29 cellular contexts compared by ENCODE assay signal in the genomic region with DNA sequence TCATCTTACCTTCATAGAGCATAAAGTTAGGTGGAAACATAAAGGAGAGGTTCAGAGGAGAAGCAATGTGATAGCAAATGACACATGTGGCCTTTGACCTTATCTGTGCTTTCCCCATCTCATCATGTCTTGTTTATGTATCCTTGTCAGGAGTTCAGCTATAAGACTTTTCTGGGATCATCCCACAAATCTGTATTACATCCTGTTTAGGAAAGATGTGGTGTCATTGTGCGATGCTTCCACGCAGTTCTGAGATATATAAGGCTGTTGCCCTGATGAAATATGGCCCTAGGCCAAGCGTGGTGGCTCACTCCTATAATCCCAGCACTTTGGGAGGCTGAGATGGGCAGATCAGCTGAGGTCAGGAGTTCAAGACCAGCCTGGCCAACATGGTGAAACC.
"Had no signal": no experiment of that assay in that cellular context is flagged by ENCODE, and none has a peak within 500 bp of the region (broad histone marks: within the 10 kb centered on the region; RNA-seq: fewer than 3 reads in every experiment).

No MANE protein-coding gene starts in this region.

- DNase-seq: activated B cell treated with CpG ODN at 0.5 μM for 24 hours; activated CD4-positive, alpha-beta T cell treated with anti-CD3 and anti-CD28 coated beads for 1 hour; activated CD4-positive, alpha-beta T cell treated with anti-CD3 and anti-CD28 coated beads, Interleukin-2, amount 10 ng/mL, durations not matched to agents 24 days and 14 days; activated CD4-positive, alpha-beta T cell treated with anti-CD3 and anti-CD28 coated beads, Interleukin-2, amount 50 U/mL, for 48 hours; activated CD8-positive, alpha-beta memory T cell treated with anti-CD3 and anti-CD28 coated beads, Interleukin-2, amount 10 ng/mL, durations not matched to agents 7 days and 5 days; activated gamma-delta T cell treated with Interleukin-2 at 50 U/mL for 16 hours; activated naive CD4-positive, alpha-beta T cell treated with anti-CD3 and anti-CD28 coated beads, Interleukin-2, amount 10 ng/mL, durations not matched to agents 7 days and 5 days; activated T-cell treated with anti-CD3 and anti-CD28 coated beads, Interleukin-2, amount 50 U/mL, for 4 hours; amniotic stem cell; body of pancreas; Karpas-422; MM.1S; NCI-H1105; NCI-H1436; NCI-H1694 treated with DMSO at 0.1 percent for 48 hours; NCI-H2081; NCI-H510A treated with DMSO at 0.1 percent for 48 hours; NCI-H69; NK-92 treated with Interleukin-12 subunit alpha and Interleukin-12 subunit beta, amount 100 ng/mL, for 24 hours; Peyer's patch; Right ventricle myocardium superior; SJCRH30; SK-N-SH; SW 1271; T-helper 9 cell had no signal

- H3K9me3 ChIP-seq: ascending aorta, body of pancreas, Peyer's patch, SJCRH30, SK-N-SH had no signal

- H3K4me2 ChIP-seq: SK-N-SH had no signal

- FAIRE-seq: K562 had no signal

- H3K4me3 ChIP-seq: ascending aorta, body of pancreas, K562, Peyer's patch, SJCRH30 had no signal

- H3K4me3 Mint-ChIP-seq: activated B cell treated with CpG ODN at 0.5 μM for 24 hours; activated CD4-positive, alpha-beta T cell treated with anti-CD3 and anti-CD28 coated beads, Interleukin-2, amount 10 ng/mL, durations not matched to agents 24 days and 14 days; activated CD8-positive, alpha-beta memory T cell treated with anti-CD3 and anti-CD28 coated beads, Interleukin-2, amount 10 ng/mL, durations not matched to agents 7 days and 5 days; activated naive CD4-positive, alpha-beta T cell treated with anti-CD3 and anti-CD28 coated beads, Interleukin-2, amount 10 ng/mL, durations not matched to agents 7 days and 5 days; activated T-cell treated with anti-CD3 and anti-CD28 coated beads, Interleukin-2, amount 50 U/mL, for 4 hours; T-helper 1 cell treated with Interleukin-12 subunit alpha and Interleukin-12 subunit beta and Interleukin-4 antibody, amounts not matched to agents 30 μg/mL and 1 μg/mL, for 36 hours had no signal

- H3K27ac Mint-ChIP-seq: activated B cell treated with CpG ODN at 0.5 μM for 24 hours; activated CD4-positive, alpha-beta T cell treated with anti-CD3 and anti-CD28 coated beads, Interleukin-2, amount 10 ng/mL, durations not matched to agents 24 days and 14 days; activated CD8-positive, alpha-beta memory T cell treated with anti-CD3 and anti-CD28 coated beads, Interleukin-2, amount 10 ng/mL, durations not matched to agents 7 days and 5 days; activated naive CD4-positive, alpha-beta T cell treated with anti-CD3 and anti-CD28 coated beads, Interleukin-2, amount 10 ng/mL, durations not matched to agents 7 days and 5 days; T-helper 1 cell treated with Interleukin-12 subunit alpha and Interleukin-12 subunit beta and Interleukin-4 antibody, amounts not matched to agents 30 μg/mL and 1 μg/mL, for 36 hours had no signal

- H3K27me3 ChIP-seq: ascending aorta, body of pancreas, Peyer's patch, SJCRH30 had no signal

- H3K36me3 ChIP-seq: ascending aorta, Peyer's patch had no signal

- H3K4me1 ChIP-seq: ascending aorta had no signal

- ATAC-seq: activated CD8-positive, alpha-beta memory T cell treated with anti-CD3 and anti-CD28 coated beads, Interleukin-2, amount 10 ng/mL, durations not matched to agents 7 days and 5 days; activated T-cell treated with anti-CD3 and anti-CD28 coated beads, Interleukin-2, amount 50 U/mL, for 4 hours; body of pancreas; K562 had no signal

- H3K9me3 Mint-ChIP-seq: activated B cell treated with CpG ODN at 0.5 μM for 24 hours; activated CD4-positive, alpha-beta T cell treated with anti-CD3 and anti-CD28 coated beads, Interleukin-2, amount 10 ng/mL, durations not matched to agents 24 days and 14 days; activated naive CD4-positive, alpha-beta T cell treated with anti-CD3 and anti-CD28 coated beads, Interleukin-2, amount 10 ng/mL, durations not matched to agents 7 days and 5 days; activated T-cell treated with anti-CD3 and anti-CD28 coated beads, Interleukin-2, amount 50 U/mL, for 4 hours; T-helper 1 cell treated with Interleukin-12 subunit alpha and Interleukin-12 subunit beta and Interleukin-4 antibody, amounts not matched to agents 30 μg/mL and 1 μg/mL, for 36 hours had no signal

- H3K27ac ChIP-seq: ascending aorta, body of pancreas, RWPE1, SJCRH30 had no signal

- H3K9ac ChIP-seq: SK-N-SH had no signal

- H3K27me3 Mint-ChIP-seq: activated B cell treated with CpG ODN at 0.5 μM for 24 hours; activated naive CD4-positive, alpha-beta T cell treated with anti-CD3 and anti-CD28 coated beads, Interleukin-2, amount 10 ng/mL, durations not matched to agents 7 days and 5 days had no signal
